Comparison of ENCODE assay signal across 17 cellular contexts in the genomic region with DNA sequence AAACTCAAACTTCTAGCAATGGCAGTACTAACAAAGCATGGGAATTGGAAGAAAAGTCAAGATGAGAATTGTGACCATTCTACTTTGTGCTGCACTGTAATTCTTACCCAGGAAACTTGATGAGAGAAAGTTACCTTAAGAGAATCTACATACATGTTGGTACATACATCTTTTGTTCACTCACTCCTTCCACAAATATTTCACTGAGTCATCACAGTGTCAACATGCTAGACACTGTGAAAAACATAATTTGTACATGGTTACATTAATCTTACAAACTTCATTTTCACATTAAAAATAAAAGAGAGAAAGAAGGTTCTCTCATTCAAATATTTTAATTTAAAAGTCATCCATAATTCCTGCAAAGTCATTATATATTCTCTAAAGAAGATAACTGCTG. TPM values are rescaled to one million over a fixed set of nuclear protein-coding genes. Genes with fewer than 3 reads are reported as not detected.
DNase-seq lines count a peak whose midpoint lies in the region; FAIRE-seq and TF ChIP-seq lines count a peak whose summit lies in the region.
"Had no signal": no experiment of that assay in that cellular context is flagged by ENCODE, and none has a peak within 500 bp of the region (broad histone marks: within the 10 kb centered on the region; RNA-seq: fewer than 3 reads in every experiment).

No MANE protein-coding gene starts in this region.

- CTCF ChIA-PET in MCF 10A (lab: Yijun Ruan, JAX): interaction anchor here (0.7 kb wide), 1 partner anchor 43 kb away, joined by 3 read pairs; no protein-coding TSS in a partner anchor
- CTCF ChIA-PET in RWPE1 (lab: Yijun Ruan, JAX): interaction anchor here (0.6 kb wide), 1 partner anchor 39 kb away, joined by 3 read pairs; no protein-coding TSS in a partner anchor

- H3K36me3 Mint-ChIP-seq in MCF 10A (ENCODE audit: insufficient read depth, unreplicated experiment) (peaks cover 7% of the 10 kb centered on the region), progenitor cell of endocrine pancreas (ENCODE audit: insufficient read depth) (peaks cover 8% of the 10 kb centered on the region)

- H3K27me3 Mint-ChIP-seq in MCF 10A (ENCODE audit: insufficient read depth, unreplicated experiment) (no peaks in the 10 kb centered on the region), progenitor cell of endocrine pancreas (no peaks in the 10 kb centered on the region)

- H3K4me3 Mint-ChIP-seq in MCF 10A (ENCODE audit: unreplicated experiment) (no peak overlapping the region), progenitor cell of endocrine pancreas (ENCODE audit: low read depth) (no peak overlapping the region)
- H3K4me3 Mint-ChIP-seq: CD14-positive monocyte; CD8-positive, alpha-beta T cell had no signal

- POLR2A ChIA-PET in MCF 10A (lab: Yijun Ruan, JAX) (no interaction called here), RWPE1 (lab: Yijun Ruan, JAX; ENCODE audit: low non-redundant PET) (no interaction called here)

- no peaks in the 10 kb centered on the region for H3K9me3 ChIP-seq in breast epithelium
- no peaks in the 10 kb centered on the region for H3K9me3 ChIP-seq in suprapubic skin
- H3K9me3 ChIP-seq: Caco-2, HAP-1 had no signal

- DNase-seq in MCF 10A (ENCODE audit: unreplicated experiment) (peak; percentile 19), breast epithelium (ENCODE audit: low spot score in 2 of 2) (no peak), RWPE1 (ENCODE audit: low spot score) (peak; percentile 51), bronchial epithelial cell (ENCODE audit: low read depth) (peak; percentile 84), progenitor cell of endocrine pancreas (ENCODE audit: low spot score, unreplicated experiment) (no peak), DMS 273 treated with DMSO at 0.1 percent for 48 hours (lab: John Stamatoyannopoulos, UW) (no peak), AML-193 (lab: John Stamatoyannopoulos, UW) (no peak), suprapubic skin (ENCODE audit: low spot score in 2 of 2) (no peak)
- DNase-seq: Caco-2; CD8-positive, alpha-beta T cell; DMS79 had no signal

- H3K4me3 ChIP-seq in breast epithelium (no peak overlapping the region), bronchial epithelial cell (ENCODE audit: low read depth, low read length) (no peak overlapping the region), suprapubic skin (no peak overlapping the region)
- H3K4me3 ChIP-seq: HAP-1 had no signal

- H3K4me1 ChIP-seq in breast epithelium (no peaks in the 10 kb centered on the region), suprapubic skin (no peaks in the 10 kb centered on the region)

- TF ChIP-seq POLR2A in breast epithelium (IDR thresholded peaks at IDR 0.05) (no peak), suprapubic skin (IDR thresholded peaks at IDR 0.05) (no peak)

- no peak for TF ChIP-seq EP300 in suprapubic skin (IDR thresholded peaks at IDR 0.05)

- no peak for TF ChIP-seq CTCF in MCF 10A (IDR thresholded peaks at IDR 0.05; ENCODE audit: unreplicated experiment)
- no peak for TF ChIP-seq CTCF in breast epithelium (IDR thresholded peaks at IDR 0.05)
- TF ChIP-seq CTCF in RWPE1 (conservative IDR thresholded peaks at IDR 0.05; ENCODE audit: low read depth): no peak
- TF ChIP-seq CTCF in bronchial epithelial cell (IDR thresholded peaks at IDR 0.05; ENCODE audit: insufficient read depth, low read length, severe bottlenecking): no peak
- no peak for TF ChIP-seq CTCF in progenitor cell of endocrine pancreas (IDR thresholded peaks at IDR 0.05; ENCODE audit: unreplicated experiment)
- TF ChIP-seq CTCF in suprapubic skin (IDR thresholded peaks at IDR 0.05): no peak

- H3K27me3 ChIP-seq in breast epithelium (no peaks in the 10 kb centered on the region), bronchial epithelial cell (ENCODE audit: control insufficient read depth, insufficient read depth, low read length) (no peaks in the 10 kb centered on the region), suprapubic skin (no peaks in the 10 kb centered on the region)

- no peak overlapping the region for H3K27ac Mint-ChIP-seq in MCF 10A (ENCODE audit: low read depth, unreplicated experiment)
- H3K27ac Mint-ChIP-seq in progenitor cell of endocrine pancreas: peak overlapping the region; percentile 29
- H3K27ac Mint-ChIP-seq: CD8-positive, alpha-beta T cell had no signal

- no peaks in the 10 kb centered on the region for H3K4me1 Mint-ChIP-seq in MCF 10A (ENCODE audit: insufficient read depth, unreplicated experiment)
- no peaks in the 10 kb centered on the region for H3K4me1 Mint-ChIP-seq in progenitor cell of endocrine pancreas (ENCODE audit: low read depth)

- intact Hi-C loops in MCF 10A (cut with micrococcal nuclease) (no loop called here), breast epithelium (cut with DNase I; ENCODE audit: low total_unique reads) (no loop called here)

- no peak for FAIRE-seq in bronchial epithelial cell (lab: Jason Lieb, UNC)
- FAIRE-seq: GM12891, H1, HepG2, HTR-8/SVneo had no signal

- H3K27ac ChIP-seq in breast epithelium: no peak overlapping the region
- no peak overlapping the region for H3K27ac ChIP-seq in RWPE1
- no peak overlapping the region for H3K27ac ChIP-seq in suprapubic skin

- H3K36me3 ChIP-seq in breast epithelium (no peaks in the 10 kb centered on the region), bronchial epithelial cell (ENCODE audit: control insufficient read depth, insufficient read depth, low read length) (no peaks in the 10 kb centered on the region), suprapubic skin (no peaks in the 10 kb centered on the region)
- H3K36me3 ChIP-seq: HAP-1 had no signal

- no TSS peak for BruUV-seq in MCF 10A (replicated peaks; lab: Mats Ljungman, UMichigan)

- no peaks in the 10 kb centered on the region for H3K9me3 Mint-ChIP-seq in MCF 10A (ENCODE audit: unreplicated experiment)
- no peaks in the 10 kb centered on the region for H3K9me3 Mint-ChIP-seq in progenitor cell of endocrine pancreas (ENCODE audit: low read depth)
- H3K9me3 Mint-ChIP-seq: CD8-positive, alpha-beta T cell had no signal

RNA-seq across cellular contexts. Expression of gene ERP44, which starts 28.7 kb away (rescaled TPM):
- total RNA-seq in MCF 10A (2022) (26.3 and 31.8 TPM in 2 replicates), breast epithelium (10 to 100 TPM; 15.7 to 17.8 (median 17.7) TPM), bronchial epithelial cell (6.6 and 12.2 TPM in 2 replicates), progenitor cell of endocrine pancreas (19.7 and 20.4 TPM in 2 replicates), suprapubic skin (10 to 100 TPM in 3 of 4 donors, 1 to 10 TPM in 1; 9.7 to 13.2 (median 12.4) TPM)

RNA-seq across cellular contexts. Expression of gene INVS, which starts 29.0 kb away (rescaled TPM):
- 21.9 and 24.9 TPM in 2 replicates for total RNA-seq in MCF 10A (2022)
- total RNA-seq in breast epithelium: 10 to 100 TPM; 30.7 to 36.0 (median 34.7) TPM
- total RNA-seq in bronchial epithelial cell: 20.5 and 21.9 TPM in 2 replicates
- total RNA-seq in progenitor cell of endocrine pancreas: 28.1 and 29.5 TPM in 2 replicates
- 10 to 100 TPM; 12.8 to 22.8 (median 18.2) TPM for total RNA-seq in suprapubic skin

Comparison
In these comparisons a context has a peak if more than half of its experiments do, and no peak if none do; other contexts are left out.
1. DNase-seq: peak in MCF 10A (single experiment), RWPE1 (single experiment) and bronchial epithelial cell (single experiment); none in breast epithelium (0 of 2), progenitor cell of endocrine pancreas (single experiment), DMS 273 treated with DMSO at 0.1 percent for 48 hours (single experiment), AML-193 (0 of 2) and suprapubic skin (0 of 2).